In genomic region chr2:105391763-105392662, GRCh38 we compare ENCODE assay signal across 18 cellular contexts. TPM values are rescaled to one million over a fixed set of nuclear protein-coding genes. Genes with fewer than 3 reads are reported as not detected.
A peak's percentile ranks its signal among the peaks of the same experiment; 100 is the strongest.
DNase-seq lines count a peak whose midpoint lies in the region; ATAC-seq, FAIRE-seq and TF ChIP-seq lines count a peak whose summit lies in the region.
"Had no signal": no experiment of that assay in that cellular context is flagged by ENCODE, and none has a peak within 500 bp of the region (broad histone marks: within the 10 kb centered on the region; RNA-seq: fewer than 3 reads in every experiment).

No MANE protein-coding gene starts in this region.

- POLR2A ChIA-PET in A549 (lab: Yijun Ruan, JAX) (interaction anchor here (0.6 kb wide), 1 partner anchor 135 kb away, joined by 4 read pairs; no protein-coding TSS in a partner anchor), PC-9 (lab: Charles Lee; ENCODE audit: unreplicated experiment) (interaction anchor here (0.6 to 1.5 kb wide), 2 partner anchors 12 to 126 kb away, joined by 8 to 9 read pairs; no protein-coding TSS in a partner anchor)

- H3K4me3 Mint-ChIP-seq in nephron: no peak overlapping the region
- H3K4me3 Mint-ChIP-seq in activated T-helper 2 cell treated with anti-CD3 and anti-CD28 coated beads, Interferon-gamma antibody, Interleukin-2, Interleukin-4, amounts not matched to agents 10 μg/mL and 5 μg/mL and 100 μg/mL, durations not matched to agents 14 hours and 24 hours and 36 hours (ENCODE audit: low read depth): no peak overlapping the region
- H3K4me3 Mint-ChIP-seq: type B pancreatic cell had no signal

- DNase-seq in A549 (ENCODE audit: low read depth in 1 of 2, low spot score in 1 of 2) (no peak), PC-9 (peak; percentile 44 to 56), ecto neural progenitor cell (ENCODE audit: low spot score) (peak; percentile 18), SIG-M5 treated with dmso at 0.1 percent for 504 hours (lab: John Stamatoyannopoulos, UW; ENCODE audit: unreplicated experiment) (no peak), NCI-H2227 (lab: John Stamatoyannopoulos, UW; ENCODE audit: unreplicated experiment) (no peak)
- no peak for DNase-seq in activated CD8-positive, alpha-beta memory T cell treated with anti-CD3 and anti-CD28 coated beads for 24 hours
- DNase-seq in activated T-helper 2 cell treated with anti-CD3 and anti-CD28 coated beads, Interferon-gamma antibody, Interleukin-2, Interleukin-4, amounts not matched to agents 10 μg/mL and 5 μg/mL and 100 μg/mL, durations not matched to agents 14 hours and 24 hours and 36 hours (ENCODE audit: low spot score): no peak
- DNase-seq: DMS79 treated with DMSO at 0.1 percent for 48 hours, head of caudate nucleus, midbrain, NCI-H1105 treated with DMSO at 0.1 percent for 48 hours, NCI-H2171, NCI-H774, nucleus accumbens had no signal

- peaks cover 75% of the 10 kb centered on the region for H3F3A ChIP-seq in PC-9 (ENCODE audit: insufficient read depth, low read depth)

- peaks cover 95% of the 10 kb centered on the region for H3K79me2 ChIP-seq in PC-9 (ENCODE audit: low read depth)

- peaks cover 54% of the 10 kb centered on the region for H3K36me3 ChIP-seq in PC-9 (ENCODE audit: low read depth)
- H3K36me3 ChIP-seq: adrenal gland had no signal

- TF ChIP-seq POLR2A in A549 (IDR thresholded peaks at IDR 0.05; ENCODE audit: low read length): no peak

- H3K4me1 Mint-ChIP-seq in nephron: peaks cover 72% of the 10 kb centered on the region
- H3K4me1 Mint-ChIP-seq in activated T-helper 2 cell treated with anti-CD3 and anti-CD28 coated beads, Interferon-gamma antibody, Interleukin-2, Interleukin-4, amounts not matched to agents 10 μg/mL and 5 μg/mL and 100 μg/mL, durations not matched to agents 14 hours and 24 hours and 36 hours (ENCODE audit: low read depth): peaks cover 6% of the 10 kb centered on the region

- CTCF ChIA-PET in A549 (lab: Yijun Ruan, JAX): interaction anchor here (0.6 to 3.1 kb wide), 4 partner anchors 24 to 1358 kb away, joined by 3 to 9 read pairs (median 8); no protein-coding TSS in a partner anchor
- CTCF ChIA-PET in PC-9 (lab: Charles Lee): interaction anchor here (0.5 to 0.8 kb wide), 2 partner anchors 12 to 63 kb away, joined by 3 to 5 read pairs; no protein-coding TSS in a partner anchor

- peaks cover 25% of the 10 kb centered on the region for H4K20me1 ChIP-seq in PC-9 (ENCODE audit: insufficient read depth)

- intact Hi-C loops in PC-9 (cut with micrococcal nuclease; ENCODE audit: unreplicated experiment): loop anchor here (1.0 kb wide), 2 partner anchors 7 to 12 kb away; partner anchors contain the start of gene FHL2
- intact Hi-C loops in activated T-helper 2 cell treated with anti-CD3 and anti-CD28 coated beads, Interferon-gamma antibody, Interleukin-2, Interleukin-4, amounts not matched to agents 10 μg/mL and 5 μg/mL and 100 μg/mL, durations not matched to agents 14 hours and 24 hours and 36 hours (cut with micrococcal nuclease): no loop called here

- no peak for ATAC-seq in A549

- FAIRE-seq in A549 (lab: Jason Lieb, UNC): no peak

- H3K9me3 ChIP-seq in A549: no peaks in the 10 kb centered on the region
- H3K9me3 ChIP-seq in PC-9 (ENCODE audit: insufficient read depth, low read depth): no peaks in the 10 kb centered on the region
- H3K9me3 ChIP-seq: adrenal gland had no signal

- TF ChIP-seq EP300 in A549 (IDR thresholded peaks at IDR 0.05): no peak

- H3K27ac ChIP-seq in A549: peak overlapping the region; percentile 37 to 69; a peak in 4 of 6 replicates
- peak overlapping the region; percentile 66 for H3K27ac ChIP-seq in PC-9

- 80% methylated on average over 9 of the region's 9 CpGs for WGBS in A549 (ENCODE audit: missing lambda C conversion rate)

- peak overlapping the region in 2 of 3 experiments; percentile 53 to 69 for H3K27ac Mint-ChIP-seq in nephron
- no peak overlapping the region for H3K27ac Mint-ChIP-seq in activated T-helper 2 cell treated with anti-CD3 and anti-CD28 coated beads, Interferon-gamma antibody, Interleukin-2, Interleukin-4, amounts not matched to agents 10 μg/mL and 5 μg/mL and 100 μg/mL, durations not matched to agents 14 hours and 24 hours and 36 hours
- H3K27ac Mint-ChIP-seq: type B pancreatic cell had no signal

- H3K9me2 ChIP-seq in PC-9 (ENCODE audit: insufficient read depth): no peaks in the 10 kb centered on the region

- H3K4me2 ChIP-seq in A549 (peak overlapping the region; percentile 46), PC-9 (peak overlapping the region; percentile 50)

- peaks cover 35% of the 10 kb centered on the region for H3K36me3 Mint-ChIP-seq in nephron (ENCODE audit: low read depth)
- no peaks in the 10 kb centered on the region for H3K36me3 Mint-ChIP-seq in activated T-helper 2 cell treated with anti-CD3 and anti-CD28 coated beads, Interferon-gamma antibody, Interleukin-2, Interleukin-4, amounts not matched to agents 10 μg/mL and 5 μg/mL and 100 μg/mL, durations not matched to agents 14 hours and 24 hours and 36 hours (ENCODE audit: low read depth)

- H3K4me1 ChIP-seq in A549 (peaks cover 60% of the 10 kb centered on the region), PC-9 (replicated peaks; ENCODE audit: insufficient read depth) (peaks cover 95% of the 10 kb centered on the region)

- H3K9me3 Mint-ChIP-seq in nephron: no peaks in the 10 kb centered on the region
- no peaks in the 10 kb centered on the region for H3K9me3 Mint-ChIP-seq in activated T-helper 2 cell treated with anti-CD3 and anti-CD28 coated beads, Interferon-gamma antibody, Interleukin-2, Interleukin-4, amounts not matched to agents 10 μg/mL and 5 μg/mL and 100 μg/mL, durations not matched to agents 14 hours and 24 hours and 36 hours

- no peak overlapping the region for H2AFZ ChIP-seq in PC-9

- H3K27me3 Mint-ChIP-seq in nephron (ENCODE audit: low read depth): peaks cover 7% of the 10 kb centered on the region
- H3K27me3 Mint-ChIP-seq in activated T-helper 2 cell treated with anti-CD3 and anti-CD28 coated beads, Interferon-gamma antibody, Interleukin-2, Interleukin-4, amounts not matched to agents 10 μg/mL and 5 μg/mL and 100 μg/mL, durations not matched to agents 14 hours and 24 hours and 36 hours (ENCODE audit: low read depth): peaks cover 2% of the 10 kb centered on the region
- H3K27me3 Mint-ChIP-seq: type B pancreatic cell had no signal

- TF ChIP-seq CTCF in A549 (IDR thresholded peaks at IDR 0.05) (no peak), PC-9 (conservative IDR thresholded peaks at IDR 0.05) (no peak), nephron (IDR thresholded peaks at IDR 0.05; ENCODE audit: unreplicated experiment in 3 of 3) (no peak)

- no peak for TF ChIP-seq RAD21 in A549 (conservative IDR thresholded peaks at IDR 0.05 in 1 of 2, IDR thresholded peaks at IDR 0.05 in 1 of 2)

- H3K27me3 ChIP-seq in PC-9 (ENCODE audit: insufficient read depth, low read depth): no peaks in the 10 kb centered on the region
- H3K27me3 ChIP-seq: adrenal gland had no signal

- no TSS peak for BruUV-seq in PC-9 (replicated peaks; lab: Mats Ljungman, UMichigan)

- no peak overlapping the region for H3K4me3 ChIP-seq in A549
- peak overlapping the region; percentile 16; the same call in 1 of the 2 replicates for H3K4me3 ChIP-seq in PC-9
- H3K4me3 ChIP-seq: adrenal gland, skin epidermis had no signal

TF ChIP-seq in A549, 52 proteins besides CTCF, POLR2A, EP300 and RAD21:
- TF ChIP-seq NR3C1 (IDR thresholded peaks at IDR 0.05): no peak
- no peak for TF ChIP-seq POLR2AphosphoS2 (conservative IDR thresholded peaks at IDR 0.05; ENCODE audit: low read length)

RNA-seq across cellular contexts. Expression of gene FHL2, which starts 6.8 kb away (rescaled TPM):
- polyA plus RNA-seq in A549 (2011; rRNA removed) (85.9 and 97.6 TPM in 2 replicates), A549 (2017; fragmentation: RNase III; extraction: RNeasy Plus Mini Kit Qiagen cat#74134 plus additional on column Dnase treatment) (57.9 to 70.3 TPM (median 68.1 TPM) in 3 replicates)
- 59.4 and 66.7 TPM in 2 replicates for polyA plus RNA-seq in A549 (2012; cell fraction: cytosol; rRNA removed)
- polyA plus RNA-seq in A549 (2012; cell fraction: nucleus; rRNA removed): 44.8 and 46.9 TPM in 2 replicates
- polyA minus RNA-seq in A549 (2011; rRNA and poly(A)+ RNA removed): 81.4 and 86.9 TPM in 2 replicates
- 109 and 117 TPM in 2 replicates for total RNA-seq in PC-9 (2021)
- 5.3 and 5.6 TPM in 2 replicates for total RNA-seq in activated T-helper 2 cell treated with anti-CD3 and anti-CD28 coated beads, Interferon-gamma antibody, Interleukin-2, Interleukin-4, amounts not matched to agents 10 μg/mL and 5 μg/mL and 100 μg/mL, durations not matched to agents 14 hours and 24 hours and 36 hours

RNA-seq across cellular contexts. Expression of gene C2orf49, which starts 54.7 kb away (rescaled TPM):
- polyA plus RNA-seq in A549 (2011; rRNA removed) (19.0 and 25.7 TPM in 2 replicates), A549 (2017; fragmentation: RNase III; extraction: RNeasy Plus Mini Kit Qiagen cat#74134 plus additional on column Dnase treatment) (18.4 to 19.4 TPM (median 19.0 TPM) in 3 replicates)
- 6.2 and 9.0 TPM in 2 replicates for polyA plus RNA-seq in A549 (2012; cell fraction: cytosol; rRNA removed)
- polyA plus RNA-seq in A549 (2012; cell fraction: nucleus; rRNA removed): 2.0 and 2.8 TPM in 2 replicates
- polyA minus RNA-seq in A549 (2011; rRNA and poly(A)+ RNA removed): 6.8 and 7.1 TPM in 2 replicates
- total RNA-seq in PC-9 (2021): 16.2 and 19.8 TPM in 2 replicates
- total RNA-seq in activated T-helper 2 cell treated with anti-CD3 and anti-CD28 coated beads, Interferon-gamma antibody, Interleukin-2, Interleukin-4, amounts not matched to agents 10 μg/mL and 5 μg/mL and 100 μg/mL, durations not matched to agents 14 hours and 24 hours and 36 hours: 18.6 and 19.0 TPM in 2 replicates

Comparison
In these comparisons a context has a peak if more than half of its experiments do, and no peak if none do; other contexts are left out.
1. DNase-seq: peak in PC-9 (2 of 2) and ecto neural progenitor cell (single experiment); none in A549 (0 of 2), activated CD8-positive, alpha-beta memory T cell treated with anti-CD3 and anti-CD28 coated beads for 24 hours (single experiment), SIG-M5 treated with dmso at 0.1 percent for 504 hours (single experiment), NCI-H2227 (single experiment) and activated T-helper 2 cell treated with anti-CD3 and anti-CD28 coated beads, Interferon-gamma antibody, Interleukin-2, Interleukin-4, amounts not matched to agents 10 μg/mL and 5 μg/mL and 100 μg/mL, durations not matched to agents 14 hours and 24 hours and 36 hours (single experiment).
2. RNA of gene FHL2, which starts 6.8 kb away (total RNA-seq): 109 to 117 TPM in PC-9; 5.3 to 5.6 TPM in activated T-helper 2 cell treated with anti-CD3 and anti-CD28 coated beads, Interferon-gamma antibody, Interleukin-2, Interleukin-4, amounts not matched to agents 10 μg/mL and 5 μg/mL and 100 μg/mL, durations not matched to agents 14 hours and 24 hours and 36 hours; every median in the first group is over 10 times any median in the second.